ENCODE assay signal across 14 cellular contexts in the genomic region with DNA sequence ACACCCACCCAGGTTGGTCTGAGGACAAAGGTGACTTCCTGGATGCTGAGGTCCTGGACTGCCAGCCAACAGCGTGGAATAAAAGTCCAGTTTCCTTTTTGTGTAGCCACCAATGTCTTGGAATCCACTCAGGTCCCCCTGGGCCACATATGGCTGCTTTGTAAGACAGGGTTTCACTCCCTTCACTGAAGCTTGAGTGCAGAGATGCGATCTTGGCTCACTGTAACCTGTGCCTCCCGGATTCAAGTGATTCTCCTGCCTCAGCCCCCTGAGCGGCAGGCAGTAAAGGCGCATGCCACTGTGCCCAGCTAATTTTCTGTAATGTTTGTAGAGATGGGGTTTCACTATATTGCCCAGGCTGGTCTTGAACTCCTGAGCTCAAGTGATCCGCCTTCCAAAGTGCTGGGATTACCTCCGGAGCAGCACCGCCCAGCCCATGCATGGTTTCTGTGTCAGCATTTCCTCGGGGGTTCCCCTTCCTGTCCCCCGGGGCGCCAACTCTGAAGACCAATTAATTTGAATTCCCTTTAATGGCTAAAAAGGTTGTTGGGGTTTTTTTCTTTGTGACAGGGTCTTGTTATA. TPM values are rescaled to one million over a fixed set of nuclear protein-coding genes. Genes with fewer than 3 reads are reported as not detected.
DNase-seq lines count a peak whose midpoint lies in the region; ATAC-seq and TF ChIP-seq lines count a peak whose summit lies in the region.
"Had no signal": no experiment of that assay in that cellular context is flagged by ENCODE, and none has a peak within 500 bp of the region (broad histone marks: within the 10 kb centered on the region; RNA-seq: fewer than 3 reads in every experiment).

No MANE protein-coding gene starts in this region.

- intact Hi-C loops in heart right ventricle (cut with DNase I): no loop called here

- H3K27me3 ChIP-seq in MM.1S (replicated peaks; ENCODE audit: insufficient read depth, low read length) (no peaks in the 10 kb centered on the region), heart right ventricle (no peaks in the 10 kb centered on the region), stomach smooth muscle (ENCODE audit: control insufficient read depth in 1 of 2, insufficient read depth in 2 of 2, low read length in 2 of 2) (no peaks in the 10 kb centered on the region)

- no peak for TF ChIP-seq CTCF in MM.1S (IDR thresholded peaks at IDR 0.05; ENCODE audit: low read length)
- TF ChIP-seq CTCF in heart right ventricle (IDR thresholded peaks at IDR 0.05): no peak

- H3K9ac ChIP-seq in MM.1S (ENCODE audit: low read length) (peak overlapping the region; percentile 35; the same call in 1 of the 2 replicates), stomach smooth muscle (ENCODE audit: low read length in 2 of 2) (peak overlapping the region; percentile 2 to 13)

- H3K4me3 ChIP-seq in MM.1S (ENCODE audit: low read length) (peak overlapping the region; percentile 35), heart right ventricle (peak overlapping the region in 1 of 10 donors; percentile 0), stomach smooth muscle (ENCODE audit: low read length in 2 of 2) (peak overlapping the region in 1 of 2 donors; percentile 3)
- H3K4me3 ChIP-seq: PC-9 had no signal

- DNase-seq in MM.1S: peak; percentile 74
- no peak for DNase-seq in heart right ventricle
- no peak for DNase-seq in pons (ENCODE audit: low spot score)
- no peak for DNase-seq in substantia nigra (lab: John Stamatoyannopoulos, UW)
- DNase-seq in activated naive CD4-positive, alpha-beta T cell treated with anti-CD3 and anti-CD28 coated beads, Interleukin-2, amount 50 U/mL, for 16 hours: no peak
- no peak for DNase-seq in NCI-H226
- DNase-seq: activated CD4-positive, alpha-beta T cell treated with anti-CD3 and anti-CD28 coated beads, Interleukin-2, amount 50 U/mL, for 1 hour; DMS79 treated with DMSO at 0.1 percent for 48 hours; glutamatergic neuron; NCI-H1105 treated with DMSO at 0.1 percent for 48 hours; PC-9 had no signal

- peak overlapping the region; percentile 81 for H2AFZ ChIP-seq in MM.1S (ENCODE audit: low read length)
- H2AFZ ChIP-seq: PC-9 had no signal

- H3K9me3 ChIP-seq in MM.1S (replicated peaks; ENCODE audit: insufficient read depth, low read length) (no peaks in the 10 kb centered on the region), heart right ventricle (peaks cover 0 to 5% (median 0%) of the 10 kb centered on the region in 11 donors), stomach smooth muscle (ENCODE audit: control insufficient read depth in 2 of 2, low read length in 2 of 2) (peaks cover 0 to 2% of the 10 kb centered on the region in 2 donors)

- H3K36me3 ChIP-seq in MM.1S (replicated peaks; ENCODE audit: insufficient read depth, low read length) (no peaks in the 10 kb centered on the region), heart right ventricle (peaks cover 3 to 95% (median 48%) of the 10 kb centered on the region in 9 donors), stomach smooth muscle (ENCODE audit: control insufficient read depth in 2 of 2, insufficient read depth in 2 of 2, low read length in 2 of 2) (peaks cover 36 to 37% of the 10 kb centered on the region in 2 donors)

- H4K20me1 ChIP-seq in MM.1S (ENCODE audit: insufficient read depth, low read length): no peaks in the 10 kb centered on the region

- peaks cover 10% of the 10 kb centered on the region; the same call in 1 of the 2 replicates for H3K4me1 ChIP-seq in MM.1S (ENCODE audit: low read length)
- H3K4me1 ChIP-seq in heart right ventricle: peaks cover 8 to 43% (median 25%) of the 10 kb centered on the region in 9 donors
- peaks cover 34% of the 10 kb centered on the region for H3K4me1 ChIP-seq in stomach smooth muscle (ENCODE audit: control insufficient read depth, insufficient read depth, low read length)

- H3K27ac ChIP-seq in MM.1S (ENCODE audit: low read length): peak overlapping the region; percentile 41; the same call in 1 of the 2 replicates
- H3K27ac ChIP-seq in heart right ventricle: peak overlapping the region in 9 of 10 donors; percentile 24 to 77 (median 57)
- H3K27ac ChIP-seq in stomach smooth muscle (ENCODE audit: low read length): peak overlapping the region; percentile 58
- H3K27ac ChIP-seq in substantia nigra (ENCODE audit: low read depth, low read length, poor library complexity, severe bottlenecking): no peak overlapping the region
- H3K27ac ChIP-seq: PC-9 had no signal

- 48 to 57% methylated on average over 11 of the region's 11 CpGs for WGBS in heart right ventricle, 2 donors

- no peaks in the 10 kb centered on the region for H3K79me2 ChIP-seq in MM.1S (ENCODE audit: low read length)

- H3K4me2 ChIP-seq in MM.1S (ENCODE audit: low read depth, low read length): peak overlapping the region; percentile 63
- H3K4me2 ChIP-seq: PC-9 had no signal

- peak in 7 of 8 donors; percentile 31 to 53 (median 42) for ATAC-seq in heart right ventricle

- peak; percentile 52 for TF ChIP-seq POLR2A in GM19193 (IDR thresholded peaks at IDR 0.05; ENCODE audit: extremely low read depth, insufficient read depth, insufficient read length)

- H3F3A ChIP-seq in MM.1S (ENCODE audit: insufficient read depth, low read length): peaks cover 8% of the 10 kb centered on the region; the same call in 1 of the 2 replicates

- no peaks in the 10 kb centered on the region for H3K9me2 ChIP-seq in MM.1S (replicated peaks; ENCODE audit: insufficient read depth, low read length)

RNA-seq across cellular contexts. Expression of gene KANK2, which starts 17.5 kb away (rescaled TPM):
- 100 to 1,000 TPM; 243 to 355 (median 307) TPM for total RNA-seq in heart right ventricle
- 100 to 1,000 TPM; 165 to 226 TPM for polyA plus RNA-seq in heart right ventricle

RNA-seq across cellular contexts. Expression of gene SPC24, which starts 24.2 kb away (rescaled TPM):
- total RNA-seq in heart right ventricle: 1 to 10 TPM; 1.6 to 8.5 (median 3.2) TPM
- polyA plus RNA-seq in heart right ventricle: 1 to 10 TPM in 1 of 2 donors, under 1 TPM in 1; 0.93 to 5.9 TPM

RNA-seq across cellular contexts. Expression of gene ANGPTL8, which starts 59.6 kb away (rescaled TPM):
- 1 to 10 TPM in 2 of 10 donors, under 1 TPM in 2, not detected in 6; 0.34 to 1.8 (median 0.99) TPM for total RNA-seq in heart right ventricle
- polyA plus RNA-seq in heart right ventricle: 10 to 100 TPM in 1 of 2 donors, 1 to 10 TPM in 1; 3.9 to 13.0 TPM
- total RNA-seq: neural crest cell, PC-9 had no signal
